Comparison of ENCODE assay signal across 14 cellular contexts in genomic region chr4:174681723-174682300, GRCh38.
A peak's percentile ranks its signal among the peaks of the same experiment; 100 is the strongest.
DNase-seq lines count a peak whose midpoint lies in the region; ATAC-seq and TF ChIP-seq lines count a peak whose summit lies in the region.
"Had no signal": no experiment of that assay in that cellular context is flagged by ENCODE, and none has a peak within 500 bp of the region (broad histone marks: within the 10 kb centered on the region; RNA-seq: fewer than 3 reads in every experiment).

No MANE protein-coding gene starts in this region.

- no peaks in the 10 kb centered on the region for H3K4me1 ChIP-seq in aorta (ENCODE audit: control insufficient read depth in 1 of 2, insufficient read depth in 2 of 2, low read length in 2 of 2)
- no peaks in the 10 kb centered on the region for H3K4me1 ChIP-seq in mucosa of descending colon (ENCODE audit: low read depth)
- no peaks in the 10 kb centered on the region for H3K4me1 ChIP-seq in right atrium auricular region
- H3K4me1 ChIP-seq: BLaER1 treated with 17β-estradiol and CSF1 and Interleukin-3, amounts not matched to agents 10 nM and 100 nM; Peyer's patch; prostate gland had no signal

- no peaks in the 10 kb centered on the region for H3K36me3 ChIP-seq in aorta (ENCODE audit: control insufficient read depth in 1 of 2, insufficient read depth in 2 of 2, low read length in 1 of 2)
- no peaks in the 10 kb centered on the region for H3K36me3 ChIP-seq in mucosa of descending colon (ENCODE audit: low read depth)
- H3K36me3 ChIP-seq in right atrium auricular region, result no peaks in the 10 kb centered on the region
- H3K36me3 ChIP-seq: BLaER1 treated with 17β-estradiol and CSF1 and Interleukin-3, amounts not matched to agents 10 nM and 100 nM; Peyer's patch; prostate gland had no signal

- H3K9me3 ChIP-seq in aorta (ENCODE audit: control insufficient read depth, low read length), result peaks cover 3% of the 10 kb centered on the region
- no peaks in the 10 kb centered on the region for H3K9me3 ChIP-seq in mucosa of descending colon
- H3K9me3 ChIP-seq in right atrium auricular region, result no peaks in the 10 kb centered on the region
- H3K9me3 ChIP-seq: BLaER1 treated with 17β-estradiol and CSF1 and Interleukin-3, amounts not matched to agents 10 nM and 100 nM; Peyer's patch; prostate gland had no signal

- H3K27me3 ChIP-seq in aorta (ENCODE audit: control insufficient read depth in 1 of 2, insufficient read depth in 2 of 2, low read length in 1 of 2) (no peaks in the 10 kb centered on the region), right atrium auricular region (no peaks in the 10 kb centered on the region)
- H3K27me3 ChIP-seq: BLaER1 treated with 17β-estradiol and CSF1 and Interleukin-3, amounts not matched to agents 10 nM and 100 nM; Peyer's patch had no signal

- intact Hi-C loops in aorta (cut with DNase I), result no loop called here
- intact Hi-C loops in mucosa of descending colon (cut with DNase I, micrococcal nuclease), result no loop called here

- in situ Hi-C loops in ACHN (cut with HindIII; ENCODE audit: low pct_ligation_motif_present, low pct_unique_long_range_greater_than_20kb, low sequenced_read_pairs), result no loop called here

- peak; percentile 96 for ATAC-seq in activated T-helper 17 cell treated with anti-CD3 and anti-CD28 coated beads, Interleukin-2, amount 50 U/mL, for 72 hours (replicated peaks)
- no peak for ATAC-seq in aorta (ENCODE audit: low FRiP score)
- ATAC-seq in mucosa of descending colon, result no peak
- ATAC-seq: effector memory CD8-positive, alpha-beta T cell had no signal

- no peaks in the 10 kb centered on the region for H3K9me3 Mint-ChIP-seq in activated T-helper 17 cell treated with anti-CD3 and anti-CD28 coated beads, Interleukin-2, amount 50 U/mL, for 72 hours

- WGBS in aorta, 2 donors, result 74 to 85% methylated on average over 4 of the region's 4 CpGs

- H3K27ac ChIP-seq in aorta (ENCODE audit: low read depth in 1 of 2, low read length in 2 of 2) (no peak overlapping the region), right atrium auricular region (no peak overlapping the region)
- H3K27ac ChIP-seq: BLaER1 treated with 17β-estradiol and CSF1 and Interleukin-3, amounts not matched to agents 10 nM and 100 nM; HL-60; Peyer's patch; prostate gland had no signal

- H3K36me3 Mint-ChIP-seq in activated T-helper 17 cell treated with anti-CD3 and anti-CD28 coated beads, Interleukin-2, amount 50 U/mL, for 72 hours (ENCODE audit: low read depth), result no peaks in the 10 kb centered on the region

- H3K4me3 Mint-ChIP-seq in activated T-helper 17 cell treated with anti-CD3 and anti-CD28 coated beads, Interleukin-2, amount 50 U/mL, for 72 hours, result no peak overlapping the region
- H3K4me3 Mint-ChIP-seq: effector memory CD8-positive, alpha-beta T cell had no signal

- H3K27me3 Mint-ChIP-seq in activated T-helper 17 cell treated with anti-CD3 and anti-CD28 coated beads, Interleukin-2, amount 50 U/mL, for 72 hours, result no peaks in the 10 kb centered on the region
- H3K27me3 Mint-ChIP-seq: effector memory CD8-positive, alpha-beta T cell had no signal

- no peak overlapping the region for H3K27ac Mint-ChIP-seq in activated T-helper 17 cell treated with anti-CD3 and anti-CD28 coated beads, Interleukin-2, amount 50 U/mL, for 72 hours
- H3K27ac Mint-ChIP-seq: effector memory CD8-positive, alpha-beta T cell had no signal

- H3K4me1 Mint-ChIP-seq in activated T-helper 17 cell treated with anti-CD3 and anti-CD28 coated beads, Interleukin-2, amount 50 U/mL, for 72 hours, result no peaks in the 10 kb centered on the region

- peak; percentile 42 for DNase-seq in ACHN
- peak; percentile 29 for DNase-seq in HCEC 1CT
- peak; percentile 52 for DNase-seq in glomerular visceral epithelial cell (ENCODE audit: extremely low spot score)
- DNase-seq in aorta, result no peak
- no peak for DNase-seq in mucosa of descending colon
- no peak for DNase-seq in retina
- DNase-seq in right atrium auricular region (ENCODE audit: low spot score), result no peak
- DNase-seq: anterior cingulate cortex; effector memory CD8-positive, alpha-beta T cell; Peyer's patch had no signal

- no peak for TF ChIP-seq CTCF in mucosa of descending colon (IDR thresholded peaks at IDR 0.05)
- no peak for TF ChIP-seq CTCF in right atrium auricular region (IDR thresholded peaks at IDR 0.05)

- H3K4me3 ChIP-seq in aorta (ENCODE audit: low read length in 2 of 2), result no peak overlapping the region
- H3K4me3 ChIP-seq in mucosa of descending colon, result no peak overlapping the region
- H3K4me3 ChIP-seq in right atrium auricular region, result no peak overlapping the region
- H3K4me3 ChIP-seq: BLaER1 treated with 17β-estradiol and CSF1 and Interleukin-3, amounts not matched to agents 10 nM and 100 nM; Peyer's patch; prostate gland had no signal

Comparison
In these comparisons a context has a peak if more than half of its experiments do, and no peak if none do; other contexts are left out.
1. DNase-seq: peak in ACHN (single experiment), HCEC 1CT (single experiment) and glomerular visceral epithelial cell (single experiment); none in aorta (0 of 2), mucosa of descending colon (0 of 3), retina (single experiment) and right atrium auricular region (single experiment).